Comparison of ENCODE assay signal across 8 cellular contexts in the genomic region with DNA sequence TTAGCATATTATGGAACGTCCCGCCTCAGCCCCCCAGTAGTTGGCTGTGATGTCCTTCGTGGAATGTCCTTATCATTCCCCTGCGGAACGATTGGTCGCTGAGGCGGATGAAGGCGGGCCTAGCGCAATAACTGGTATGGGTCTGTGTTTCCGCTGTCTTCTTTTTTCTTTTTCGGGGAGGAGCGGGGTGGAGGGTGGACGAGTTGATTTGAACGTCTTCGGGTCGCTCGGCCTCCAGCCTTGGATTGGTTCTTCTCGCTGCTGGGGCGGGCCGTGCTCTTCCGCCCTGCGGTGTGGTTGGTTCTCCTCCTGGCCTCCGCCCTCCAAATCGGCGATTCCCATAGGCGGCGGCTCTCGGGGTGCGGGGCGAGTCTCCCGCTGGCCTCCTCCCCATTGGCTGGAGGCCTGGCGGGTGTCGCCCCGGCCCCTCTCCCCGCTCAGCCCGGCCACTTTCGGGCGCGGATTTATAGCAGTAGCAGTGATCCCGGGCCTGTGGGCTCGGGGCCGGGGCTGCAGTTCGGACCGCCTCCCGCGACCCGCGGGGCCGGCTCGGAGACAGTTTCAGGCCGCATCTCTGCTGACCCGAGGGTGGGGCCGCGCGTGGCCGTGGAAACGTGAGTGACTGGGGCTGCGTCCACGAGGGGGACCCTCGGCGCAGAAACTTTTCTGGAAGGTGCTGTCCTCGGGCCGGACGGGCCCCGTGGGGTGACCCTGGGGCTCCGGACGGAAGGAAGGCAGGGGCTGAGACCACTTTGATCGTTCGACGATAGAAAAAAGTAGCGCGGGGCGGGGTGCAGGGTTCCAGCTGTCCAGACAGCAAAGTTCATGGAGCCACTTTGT. TPM values are rescaled to one million over a fixed set of nuclear protein-coding genes. Genes with fewer than 3 reads are reported as not detected.
A peak's percentile ranks its signal among the peaks of the same experiment; 100 is the strongest.
DNase-seq lines count a peak whose midpoint lies in the region; ATAC-seq, FAIRE-seq and TF ChIP-seq lines count a peak whose summit lies in the region.

No MANE protein-coding gene starts in this region.

- DNase-seq in Ammon's horn (ENCODE audit: low spot score) (peak; percentile 100), NCI-H446 treated with DMSO at 0.1 percent for 48 hours (lab: John Stamatoyannopoulos, UW) (peak; percentile 90), cerebellum (ENCODE audit: low spot score) (peak; percentile 98), keratinocyte (ENCODE audit: low read depth, low spot score) (peak; percentile 86)
- peak; percentile 93 for DNase-seq in activated CD4-positive, alpha-beta T cell treated with anti-CD3 and anti-CD28 coated beads for 1 hour
- DNase-seq in stimulated activated CD4-positive, alpha-beta T cell treated with anti-CD3 and anti-CD28 coated beads, Interleukin-12 subunit alpha, Interleukin-12 subunit beta, amount 100 ng/mL, for 48 hours (ENCODE audit: low read depth in 2 of 3, low spot score in 1 of 3), result peak; percentile 93 to 95 (median 94)

- dilution Hi-C loops in keratinocyte (cut with MboI; ENCODE audit: extremely low pct_ligation_motif_present, low sequenced_read_pairs), result no loop called here

- peak in 1 of 3 experiments; percentile 3 for TF ChIP-seq CTCF in keratinocyte (optimal IDR thresholded peaks at IDR 0.05 in 1 of 3, IDR thresholded peaks at IDR 0.05 in 1 of 3, conservative IDR thresholded peaks at IDR 0.05 in 1 of 3; ENCODE audit: extremely low read depth in 1 of 3, insufficient read depth in 2 of 3, low read length in 3 of 3)

- peak; percentile 59 for FAIRE-seq in keratinocyte (lab: Jason Lieb, UNC)

- H2AFZ ChIP-seq in keratinocyte (ENCODE audit: control insufficient read depth, low read length), result peak overlapping the region; percentile 80

- peak; percentile 48 for TF ChIP-seq POLR2A in GM19099 (IDR thresholded peaks at IDR 0.05; ENCODE audit: extremely low read depth, insufficient read length, low read depth)

- peak overlapping the region; percentile 95 for H3K9ac ChIP-seq in keratinocyte (ENCODE audit: control insufficient read depth, extremely low read depth, insufficient read depth, low read length)

- H3K9me3 ChIP-seq in keratinocyte (ENCODE audit: control insufficient read depth, low read depth, low read length), result no peaks in the 10 kb centered on the region

- peak overlapping the region; percentile 95 for H3K4me2 ChIP-seq in keratinocyte (ENCODE audit: control insufficient read depth, extremely low read depth, insufficient read depth, low read depth, low read length)

- H3K36me3 ChIP-seq in keratinocyte (ENCODE audit: control insufficient read depth in 2 of 2, extremely low read depth in 1 of 2, insufficient read depth in 2 of 2, low read length in 2 of 2), result peaks cover 1 to 5% of the 10 kb centered on the region in 2 experiments

- no peaks in the 10 kb centered on the region for H3K27me3 ChIP-seq in keratinocyte (ENCODE audit: control insufficient read depth, extremely low read depth, insufficient read depth, low read length)

- no peaks in the 10 kb centered on the region for H4K20me1 ChIP-seq in keratinocyte (ENCODE audit: control insufficient read depth, extremely low read depth, insufficient read depth, low read length)

- H3K4me3 ChIP-seq in keratinocyte (ENCODE audit: control insufficient read depth in 2 of 3, extremely low read depth in 1 of 3, insufficient read depth in 2 of 3, low read depth in 1 of 3, low read length in 3 of 3), result peak overlapping the region; percentile 88 to 98 (median 96)

- H3K79me2 ChIP-seq in keratinocyte (ENCODE audit: control insufficient read depth, insufficient read depth, low read length), result peaks cover 50% of the 10 kb centered on the region

- ATAC-seq in HG03432 (IDR thresholded peaks at IDR 0.05; ENCODE audit: unreplicated experiment), result peak; percentile 59

- H3K4me1 ChIP-seq in keratinocyte (ENCODE audit: control insufficient read depth, extremely low read depth, insufficient read depth, low read length), result peaks cover 7% of the 10 kb centered on the region

- no peaks in the 10 kb centered on the region for H3K9me1 ChIP-seq in keratinocyte (ENCODE audit: control insufficient read depth, extremely low read depth, insufficient read depth, low read length)

- peak overlapping the region; percentile 84 for H3K27ac ChIP-seq in keratinocyte (ENCODE audit: control insufficient read depth, insufficient read depth, low read length)

RNA-seq across cellular contexts. Expression of a gene that starts 2.1 kb away (rescaled TPM):
- total RNA-seq in cerebellum, result 14.1 TPM
- polyA plus RNA-seq in keratinocyte, result 6.4 to 8.9 TPM (median 7.2 TPM) in 3 replicates
- polyA plus RNA-seq in keratinocyte (2011; ENCODE audit: low read depth), result 4.4 TPM
- polyA plus RNA-seq in keratinocyte (2011; cell fraction: cytosol; rRNA removed), result 2.5 and 6.1 TPM in 2 replicates
- polyA plus RNA-seq in keratinocyte (2011; cell fraction: nucleus; rRNA removed), result 5.3 and 5.8 TPM in 2 replicates
- 6.9 and 8.5 TPM in 2 replicates for polyA plus RNA-seq in keratinocyte (2012; ENCODE audit: low replicate concordance)
- 3.0 to 3.4 TPM (median 3.2 TPM) in 3 replicates for polyA minus RNA-seq in keratinocyte
- polyA minus RNA-seq in keratinocyte (2011; cell fraction: cytosol; rRNA and poly(A)+ RNA removed), result 16.1 TPM
- 3.8 and 4.3 TPM in 2 replicates for polyA minus RNA-seq in keratinocyte (2011; cell fraction: nucleus; rRNA and poly(A)+ RNA removed)

RNA-seq across cellular contexts. Expression of a gene that starts 9.7 kb away (rescaled TPM):
- 49.3 TPM for total RNA-seq in cerebellum
- polyA plus RNA-seq in keratinocyte, result 67.8 to 94.5 TPM (median 90.0 TPM) in 3 replicates
- polyA plus RNA-seq in keratinocyte (2011; ENCODE audit: low read depth), result 63.1 TPM
- 63.5 and 91.6 TPM in 2 replicates for polyA plus RNA-seq in keratinocyte (2011; cell fraction: cytosol; rRNA removed)
- polyA plus RNA-seq in keratinocyte (2011; cell fraction: nucleus; rRNA removed), result 124 and 139 TPM in 2 replicates
- polyA plus RNA-seq in keratinocyte (2012; ENCODE audit: low replicate concordance), result 59.4 and 67.4 TPM in 2 replicates
- polyA minus RNA-seq in keratinocyte, result 36.6 to 53.4 TPM (median 53.0 TPM) in 3 replicates
- 65.6 TPM for polyA minus RNA-seq in keratinocyte (2011; cell fraction: cytosol; rRNA and poly(A)+ RNA removed)
- 53.6 and 64.5 TPM in 2 replicates for polyA minus RNA-seq in keratinocyte (2011; cell fraction: nucleus; rRNA and poly(A)+ RNA removed)

Comparison
In these comparisons a context has a peak if more than half of its experiments do, and no peak if none do; other contexts are left out.
1. Peak in every context shown above with its lines: DNase-seq, ATAC-seq, H3K4me3 ChIP-seq and H3K27ac ChIP-seq.